1 cellular context compared by ENCODE assay signal in genomic region chr19:41906916-41907680, GRCh38.
TF ChIP-seq lines count a peak whose summit lies in the region.

No MANE protein-coding gene starts in this region.

TF ChIP-seq in GM12878, 131 proteins besides CTCF, POLR2A, EP300 and RAD21:
- TF ChIP-seq ELK1 (IDR thresholded peaks at IDR 0.05; ENCODE audit: low read depth, low read length) (no peak), IKZF2 (IDR thresholded peaks at IDR 0.05) (no peak), BRCA1 (IDR thresholded peaks at IDR 0.05; ENCODE audit: low read depth, low read length) (no peak), KAT2A (conservative IDR thresholded peaks at IDR 0.05; ENCODE audit: control insufficient read depth, low read depth, low read length) (no peak), CBFB (IDR thresholded peaks at IDR 0.05; ENCODE audit: low read depth) (no peak), MTA3 (IDR thresholded peaks at IDR 0.05; ENCODE audit: borderline replicate concordance, low read length) (no peak), MEF2A (IDR thresholded peaks at IDR 0.05; ENCODE audit: insufficient read depth, low read depth, low read length) (no peak), RUNX3 (IDR thresholded peaks at IDR 0.05; ENCODE audit: low read length) (no peak), CBX3 (IDR thresholded peaks at IDR 0.05; ENCODE audit: borderline replicate concordance, low read depth) (no peak), ASH2L (IDR thresholded peaks at IDR 0.05; ENCODE audit: borderline replicate concordance, low read depth) (no peak), CREM (IDR thresholded peaks at IDR 0.05; ENCODE audit: low read depth) (no peak)
TF ChIP-seq in GM12878: peak in this region for 0.
